In genomic region chr9:120715331-120715924, GRCh38 we compare ENCODE assay signal across 8 cellular contexts. TPM values are rescaled to one million over a fixed set of nuclear protein-coding genes. Genes with fewer than 3 reads are reported as not detected.
DNase-seq lines count a peak whose midpoint lies in the region; ATAC-seq, FAIRE-seq and TF ChIP-seq lines count a peak whose summit lies in the region.

No MANE protein-coding gene starts in this region.

- intact Hi-C loops in left colon (cut with DNase I, micrococcal nuclease): no loop called here

- ATAC-seq in CD4-positive, CD25-positive, alpha-beta regulatory T cell (ENCODE audit: low read depth in 2 of 2): no peak
- ATAC-seq in left colon (no peak), HG02571 (IDR thresholded peaks at IDR 0.05; ENCODE audit: unreplicated experiment) (no peak)

- H3K9me3 ChIP-seq in CD4-positive, CD25-positive, alpha-beta regulatory T cell (ENCODE audit: control insufficient read depth in 2 of 2, low read length in 2 of 2): no peaks in the 10 kb centered on the region

- peaks cover 13 to 34% (median 29%) of the 10 kb centered on the region in 4 donors for H3K4me1 Mint-ChIP-seq in CD4-positive, CD25-positive, alpha-beta regulatory T cell

- H3K4me3 Mint-ChIP-seq in CD4-positive, CD25-positive, alpha-beta regulatory T cell: peak overlapping the region; percentile 79 to 92 (median 84)

- no peak for DNase-seq in CD4-positive, CD25-positive, alpha-beta regulatory T cell
- DNase-seq in LNCaP clone FGC (ENCODE audit: low read depth) (no peak), caudate nucleus (lab: John Stamatoyannopoulos, UW) (peak in 21 of 61 donors; percentile 10 to 43 (median 28)), left colon (peak; percentile 44 to 48), GM19239 (ENCODE audit: insufficient read length, low spot score) (no peak), MV-4-11 (lab: John Stamatoyannopoulos, UW) (no peak)

- no peak for TF ChIP-seq CTCF in LNCaP clone FGC (IDR thresholded peaks at IDR 0.05; ENCODE audit: control insufficient read depth, extremely low read depth, insufficient read depth)

- H3K36me3 Mint-ChIP-seq in CD4-positive, CD25-positive, alpha-beta regulatory T cell: no peaks in the 10 kb centered on the region

- H3K27ac ChIP-seq in CD4-positive, CD25-positive, alpha-beta regulatory T cell (ENCODE audit: insufficient read depth, low read length, poor library complexity, severe bottlenecking): no peak overlapping the region
- H3K27ac ChIP-seq in caudate nucleus (ENCODE audit: low read depth, low read length) (peak overlapping the region; percentile 94), temporal lobe (ENCODE audit: low read depth, low read length) (peak overlapping the region; percentile 84)

- no peak for FAIRE-seq in GM19239 (lab: Jason Lieb, UNC)

- peak overlapping the region; percentile 53 for H3K4me3 ChIP-seq in CD4-positive, CD25-positive, alpha-beta regulatory T cell (ENCODE audit: low read depth, low read length)
- H3K4me3 ChIP-seq in LNCaP clone FGC (ENCODE audit: low read depth, low read length): peak overlapping the region; percentile 75; the same call in 1 of the 2 replicates

- H3K9me3 Mint-ChIP-seq in CD4-positive, CD25-positive, alpha-beta regulatory T cell: no peaks in the 10 kb centered on the region

- peak overlapping the region in 1 of 3 donors; percentile 2 for H3K27ac Mint-ChIP-seq in CD4-positive, CD25-positive, alpha-beta regulatory T cell

- H3K27me3 Mint-ChIP-seq in CD4-positive, CD25-positive, alpha-beta regulatory T cell: no peaks in the 10 kb centered on the region

- peaks cover 35% of the 10 kb centered on the region for H3K4me1 ChIP-seq in CD4-positive, CD25-positive, alpha-beta regulatory T cell (ENCODE audit: control insufficient read depth, insufficient read depth, low read length, poor library complexity, severe bottlenecking)

- no peaks in the 10 kb centered on the region for H3K27me3 ChIP-seq in CD4-positive, CD25-positive, alpha-beta regulatory T cell (ENCODE audit: control insufficient read depth, insufficient read depth, low read length)

- H3K36me3 ChIP-seq in CD4-positive, CD25-positive, alpha-beta regulatory T cell (ENCODE audit: control insufficient read depth, insufficient read depth, low read length): no peaks in the 10 kb centered on the region

RNA-seq across cellular contexts. Expression of gene MEGF9, which starts 1.2 kb away (rescaled TPM):
- total RNA-seq in CD4-positive, CD25-positive, alpha-beta regulatory T cell: 17.8 TPM
- 1 to 10 TPM; 4.6 to 7.7 (median 7.3) TPM for polyA plus RNA-seq in CD4-positive, CD25-positive, alpha-beta regulatory T cell
- 10 to 100 TPM in 1 of 2 donors, 1 to 10 TPM in 1; 8.3 to 11.6 TPM for total RNA-seq in left colon
- 59.5 TPM for total RNA-seq in temporal lobe

Comparison
In these comparisons a context has a peak if more than half of its experiments do, and no peak if none do; other contexts are left out.
1. DNase-seq: peak in left colon (2 of 2); none in CD4-positive, CD25-positive, alpha-beta regulatory T cell (0 of 3), LNCaP clone FGC (single experiment), GM19239 (single experiment) and MV-4-11 (single experiment).